In genomic region chr1:167428418-167428817, GRCh38 we compare ENCODE assay signal across 11 cellular contexts.
DNase-seq lines count a peak whose midpoint lies in the region; TF ChIP-seq lines count a peak whose summit lies in the region.
"Had no signal": no experiment of that assay in that cellular context is flagged by ENCODE, and none has a peak within 500 bp of the region (broad histone marks: within the 10 kb centered on the region; RNA-seq: fewer than 3 reads in every experiment).

No MANE protein-coding gene starts in this region.

- H3K36me3 Mint-ChIP-seq in activated naive CD8-positive, alpha-beta T cell, result no peaks in the 10 kb centered on the region
- peaks cover 22 to 39% (median 31%) of the 10 kb centered on the region in 3 donors for H3K36me3 Mint-ChIP-seq in immature natural killer cell

- no peak overlapping the region for H3K4me3 ChIP-seq in HAP-1
- H3K4me3 ChIP-seq in WERI-Rb-1 (ENCODE audit: low read depth, low read length), result no peak overlapping the region

- DNase-seq in AG08395 (ENCODE audit: low spot score) (peak; percentile 16), GM04503 (ENCODE audit: low read depth) (peak; percentile 54), immature natural killer cell (peak; percentile 84 to 88 (median 87)), amniotic stem cell (lab: John Stamatoyannopoulos, UW) (no peak), DMS153 (lab: John Stamatoyannopoulos, UW) (no peak), HAP-1 (ENCODE audit: low spot score in 2 of 2) (no peak), WERI-Rb-1 (no peak)
- DNase-seq: activated T-cell treated with anti-CD3 and anti-CD28 coated beads, Interleukin-2, amount 50 U/mL, for 48 hours; stimulated activated CD4-positive, alpha-beta T cell treated with anti-CD3 and anti-CD28 coated beads, Interleukin-12 subunit alpha, Interleukin-12 subunit beta, amount 100 ng/mL, for 4 hours had no signal

- H3K36me3 ChIP-seq in HAP-1 (replicated peaks) (no peaks in the 10 kb centered on the region), WERI-Rb-1 (no peaks in the 10 kb centered on the region)

- no peak overlapping the region for H3K4me3 Mint-ChIP-seq in activated naive CD8-positive, alpha-beta T cell
- peak overlapping the region; percentile 68 to 83 (median 76) for H3K4me3 Mint-ChIP-seq in immature natural killer cell
- H3K4me3 Mint-ChIP-seq: dendritic cell treated with granulocyte-macrophage colony-stimulating factor and Interleukin-4, amounts not matched to agents 40 ng/mL and 50 ng/mL, for 4 days had no signal

- H3K27me3 ChIP-seq in HAP-1 (ENCODE audit: low read depth), result no peaks in the 10 kb centered on the region
- H3K27me3 ChIP-seq in WERI-Rb-1 (ENCODE audit: insufficient read depth, low read depth, severe bottlenecking), result no peaks in the 10 kb centered on the region

- no peak overlapping the region for H3K27ac ChIP-seq in WERI-Rb-1

- in situ Hi-C loops in HAP-1 (cut with MboI; ENCODE audit: low sequenced_read_pairs), result no loop called here

- peaks cover 18% of the 10 kb centered on the region for H3K4me1 Mint-ChIP-seq in activated naive CD8-positive, alpha-beta T cell (ENCODE audit: low read depth)
- H3K4me1 Mint-ChIP-seq in immature natural killer cell, result peaks cover 83 to 99% of the 10 kb centered on the region in 2 donors

- H3K4me1 ChIP-seq in HAP-1, result peaks cover 49% of the 10 kb centered on the region

- H3K27me3 Mint-ChIP-seq in activated naive CD8-positive, alpha-beta T cell, result no peaks in the 10 kb centered on the region
- H3K27me3 Mint-ChIP-seq in immature natural killer cell (ENCODE audit: low read depth in 3 of 3), result peaks cover 43 to 81% (median 56%) of the 10 kb centered on the region in 3 donors
- H3K27me3 Mint-ChIP-seq: dendritic cell treated with granulocyte-macrophage colony-stimulating factor and Interleukin-4, amounts not matched to agents 40 ng/mL and 50 ng/mL, for 4 days had no signal

- no peaks in the 10 kb centered on the region for H3K9me3 Mint-ChIP-seq in activated naive CD8-positive, alpha-beta T cell (ENCODE audit: low read depth)
- no peaks in the 10 kb centered on the region for H3K9me3 Mint-ChIP-seq in immature natural killer cell
- H3K9me3 Mint-ChIP-seq: dendritic cell treated with granulocyte-macrophage colony-stimulating factor and Interleukin-4, amounts not matched to agents 40 ng/mL and 50 ng/mL, for 4 days had no signal

- no peak for TF ChIP-seq CTCF in WERI-Rb-1 (IDR thresholded peaks at IDR 0.05; ENCODE audit: low read depth, low read length)

- H3K27ac Mint-ChIP-seq in activated naive CD8-positive, alpha-beta T cell, result peak overlapping the region; percentile 75
- peak overlapping the region; percentile 95 to 100 (median 98) for H3K27ac Mint-ChIP-seq in immature natural killer cell
- H3K27ac Mint-ChIP-seq: dendritic cell treated with granulocyte-macrophage colony-stimulating factor and Interleukin-4, amounts not matched to agents 40 ng/mL and 50 ng/mL, for 4 days had no signal

- H3K9me3 ChIP-seq in HAP-1 (no peaks in the 10 kb centered on the region), WERI-Rb-1 (ENCODE audit: severe bottlenecking) (no peaks in the 10 kb centered on the region)

Comparison
In these comparisons a context has a peak if more than half of its experiments do, and no peak if none do; other contexts are left out.
1. DNase-seq: peak in AG08395 (single experiment), GM04503 (single experiment) and immature natural killer cell (3 of 3); none in amniotic stem cell (single experiment), DMS153 (single experiment), HAP-1 (0 of 2) and WERI-Rb-1 (single experiment).